In genomic region chr3:98057631-98058030, GRCh38 we compare ENCODE assay signal across 31 cellular contexts. TPM values are rescaled to one million over a fixed set of nuclear protein-coding genes. Genes with fewer than 3 reads are reported as not detected.
"Had no signal": no experiment of that assay in that cellular context is flagged by ENCODE, and none has a peak within 500 bp of the region (broad histone marks: within the 10 kb centered on the region; RNA-seq: fewer than 3 reads in every experiment).

No MANE protein-coding gene starts in this region.

- H3K9me3 ChIP-seq: colonic mucosa, esophagus squamous epithelium, gastrocnemius medialis, heart right ventricle, lower lobe of right lung had no signal

- H3K4me1 ChIP-seq: colonic mucosa, esophagus squamous epithelium, gastrocnemius medialis, heart right ventricle, lower lobe of right lung had no signal

- H3K4me3 ChIP-seq: colonic mucosa, esophagus squamous epithelium, gastrocnemius medialis, heart right ventricle, lower lobe of right lung had no signal

- H3K27me3 ChIP-seq: colonic mucosa, esophagus squamous epithelium, gastrocnemius medialis, heart right ventricle had no signal

- H3K36me3 ChIP-seq: colonic mucosa, esophagus squamous epithelium, gastrocnemius medialis, heart right ventricle, lower lobe of right lung had no signal

- H3K27ac ChIP-seq: colonic mucosa, epithelial cell of prostate, esophagus squamous epithelium, gastrocnemius medialis, heart right ventricle, lower lobe of right lung had no signal

- DNase-seq: colonic mucosa; cortex of kidney; effector CD8-positive, alpha-beta T cell; effector memory CD8-positive, alpha-beta T cell; endodermal cell; erythroblast; esophagus squamous epithelium; foreskin fibroblast; foreskin melanocyte; gastrocnemius medialis; glutamatergic neuron; head of caudate nucleus; heart right ventricle; hippocampal formation; kidney; kidney glomerular epithelial cell; left colon; left ventricle myocardium superior; lower lobe of right lung; mesenchymal stem cell; midbrain had no signal

RNA-seq across cellular contexts. Expression of gene GABRR3, which starts 22.5 kb away (rescaled TPM):
- total RNA-seq: chondrocyte, colonic mucosa, dermis microvascular lymphatic vessel endothelial cell, endodermal cell, esophagus mucosa, esophagus squamous epithelium, gastrocnemius medialis, glomerular endothelial cell, heart right ventricle, kidney, left colon, left lobe of liver, left ventricle myocardium superior, lower leg skin, lower lobe of right lung, lung microvascular endothelial cell, mucosa of gallbladder had no signal
- polyA plus RNA-seq: heart right ventricle had no signal

RNA-seq across cellular contexts. Expression of gene OR5AC2, which starts 29.3 kb away (rescaled TPM):
- total RNA-seq: chondrocyte, colonic mucosa, dermis microvascular lymphatic vessel endothelial cell, endodermal cell, esophagus mucosa, esophagus squamous epithelium, gastrocnemius medialis, glomerular endothelial cell, heart right ventricle, kidney, left colon, left lobe of liver, left ventricle myocardium superior, lower leg skin, lower lobe of right lung, lung microvascular endothelial cell, mononuclear cell, mucosa of gallbladder had no signal
- polyA plus RNA-seq: heart right ventricle had no signal
